ENCODE assay signal across 16 cellular contexts in genomic region chr9:120735009-120735408, GRCh38. TPM values are rescaled to one million over a fixed set of nuclear protein-coding genes. Genes with fewer than 3 reads are reported as not detected.
DNase-seq lines count a peak whose midpoint lies in the region; ATAC-seq and TF ChIP-seq lines count a peak whose summit lies in the region.
"Had no signal": no experiment of that assay in that cellular context is flagged by ENCODE, and none has a peak within 500 bp of the region (broad histone marks: within the 10 kb centered on the region; RNA-seq: fewer than 3 reads in every experiment).

No MANE protein-coding gene starts in this region.

- TF ChIP-seq EP300 in SK-N-SH (IDR thresholded peaks at IDR 0.05; ENCODE audit: borderline replicate concordance in 1 of 2, low read depth in 1 of 2, low read length in 1 of 2) = no peak

- H3K4me3 Mint-ChIP-seq in stimulated activated memory B cell treated with anti-CD40 and anti-IgM and Interleukin-4, amounts not matched to agents 10 μg/mL and 1 μg/mL and 100 μg/mL, for 72 hours = no peak overlapping the region
- H3K4me3 Mint-ChIP-seq: CD4-positive, alpha-beta memory T cell; central memory CD8-positive, alpha-beta T cell had no signal

- no peak for TF ChIP-seq CTCF in SK-N-SH (IDR thresholded peaks at IDR 0.05)
- TF ChIP-seq CTCF in cardiac muscle cell (IDR thresholded peaks at IDR 0.05; ENCODE audit: low read depth, low read length) = no peak

- H3K4me2 ChIP-seq in SK-N-SH = no peak overlapping the region

- H3K9me3 Mint-ChIP-seq in stimulated activated memory B cell treated with anti-CD40 and anti-IgM and Interleukin-4, amounts not matched to agents 10 μg/mL and 1 μg/mL and 100 μg/mL, for 72 hours = no peaks in the 10 kb centered on the region
- H3K9me3 Mint-ChIP-seq: CD4-positive, alpha-beta memory T cell; central memory CD8-positive, alpha-beta T cell had no signal

- H3K9me3 ChIP-seq in SK-N-SH (no peaks in the 10 kb centered on the region), cardiac muscle cell (ENCODE audit: low read depth) (no peaks in the 10 kb centered on the region)

- WGBS in SK-N-SH (ENCODE audit: low lambda C conversion rate) = 37% methylated on average over 2 of the region's 2 CpGs

- POLR2A ChIA-PET in SK-N-SH (lab: Yijun Ruan, JAX) = no interaction called here

- no peak overlapping the region for H2AFZ ChIP-seq in SK-N-SH (ENCODE audit: low read depth)

- H3K4me1 ChIP-seq in SK-N-SH (ENCODE audit: control insufficient read depth in 1 of 2, insufficient read depth in 2 of 2, low read depth in 1 of 2, low read length in 1 of 2) (peaks cover 0 to 14% of the 10 kb centered on the region in 2 experiments; a peak in 1 of 4 replicates), cardiac muscle cell (ENCODE audit: low read depth) (peaks cover 4% of the 10 kb centered on the region)

- H3K4me3 ChIP-seq in SK-N-SH (ENCODE audit: low read depth in 2 of 2, low read length in 1 of 2) (no peak overlapping the region), cardiac muscle cell (no peak overlapping the region)

- no peaks in the 10 kb centered on the region for H3K79me2 ChIP-seq in SK-N-SH (ENCODE audit: insufficient read depth)

- ATAC-seq in GM18867 (IDR thresholded peaks at IDR 0.05; ENCODE audit: unreplicated experiment) = peak; percentile 10
- peak; percentile 16 for ATAC-seq in stimulated activated memory B cell treated with anti-CD40 and anti-IgM and Interleukin-4, amounts not matched to agents 10 μg/mL and 1 μg/mL and 100 μg/mL, for 72 hours
- no peak for ATAC-seq in GM18909 (IDR thresholded peaks at IDR 0.05; ENCODE audit: poor library complexity, unreplicated experiment)
- no peak for ATAC-seq in GM19035 (IDR thresholded peaks at IDR 0.05; ENCODE audit: unreplicated experiment)
- no peak for ATAC-seq in GM18861 (IDR thresholded peaks at IDR 0.05; ENCODE audit: unreplicated experiment)
- ATAC-seq: esophagus mucosa, HCT116 had no signal

- no peaks in the 10 kb centered on the region for H3K27me3 ChIP-seq in SK-N-SH (ENCODE audit: insufficient read depth)
- H3K27me3 ChIP-seq in cardiac muscle cell = no peaks in the 10 kb centered on the region

- peaks cover 26% of the 10 kb centered on the region for H3K4me1 Mint-ChIP-seq in stimulated activated memory B cell treated with anti-CD40 and anti-IgM and Interleukin-4, amounts not matched to agents 10 μg/mL and 1 μg/mL and 100 μg/mL, for 72 hours
- H3K4me1 Mint-ChIP-seq: central memory CD8-positive, alpha-beta T cell had no signal

- H3K27ac ChIP-seq in SK-N-SH (ENCODE audit: low read depth in 2 of 2, low read length in 1 of 2) (peak overlapping the region in 1 of 2 experiments; percentile 12; a peak in 2 of 4 replicates), cardiac muscle cell (no peak overlapping the region)

- no peaks in the 10 kb centered on the region for H3K9me2 ChIP-seq in SK-N-SH

- no peak for TF ChIP-seq RAD21 in SK-N-SH (IDR thresholded peaks at IDR 0.05; ENCODE audit: low read length)

- H3K36me3 Mint-ChIP-seq in stimulated activated memory B cell treated with anti-CD40 and anti-IgM and Interleukin-4, amounts not matched to agents 10 μg/mL and 1 μg/mL and 100 μg/mL, for 72 hours = no peaks in the 10 kb centered on the region
- H3K36me3 Mint-ChIP-seq: CD4-positive, alpha-beta memory T cell had no signal

- CTCF ChIA-PET in SK-N-SH (lab: Yijun Ruan, JAX) = interaction anchor here (2.6 kb wide), 1 partner anchor 115 kb away, joined by 9 read pairs; no protein-coding TSS in a partner anchor

- no peaks in the 10 kb centered on the region for H3K36me3 ChIP-seq in SK-N-SH (replicated peaks in 1 of 2; ENCODE audit: control insufficient read depth in 1 of 2, insufficient read depth in 2 of 2, low read length in 1 of 2)
- no peaks in the 10 kb centered on the region for H3K36me3 ChIP-seq in cardiac muscle cell

- H3F3A ChIP-seq in SK-N-SH (replicated peaks; ENCODE audit: insufficient read depth) = no peaks in the 10 kb centered on the region

- H4K20me1 ChIP-seq in SK-N-SH (ENCODE audit: insufficient read depth) = no peaks in the 10 kb centered on the region

- DNase-seq in SK-N-SH (no peak), cardiac muscle cell (ENCODE audit: low read depth in 1 of 2, low spot score in 1 of 2) (peak; percentile 39 to 63), SW480 (ENCODE audit: low spot score) (no peak)
- DNase-seq: activated naive CD4-positive, alpha-beta T cell treated with anti-CD3 and anti-CD28 coated beads, Interleukin-2, amount 50 U/mL, for 16 hours; CD4-positive, alpha-beta memory T cell; NCI-H1048; NCI-H226; RPMI8226 had no signal

- peak overlapping the region; percentile 23 for H3K27ac Mint-ChIP-seq in stimulated activated memory B cell treated with anti-CD40 and anti-IgM and Interleukin-4, amounts not matched to agents 10 μg/mL and 1 μg/mL and 100 μg/mL, for 72 hours

- no peaks in the 10 kb centered on the region for H3K27me3 Mint-ChIP-seq in stimulated activated memory B cell treated with anti-CD40 and anti-IgM and Interleukin-4, amounts not matched to agents 10 μg/mL and 1 μg/mL and 100 μg/mL, for 72 hours
- H3K27me3 Mint-ChIP-seq: CD4-positive, alpha-beta memory T cell; central memory CD8-positive, alpha-beta T cell had no signal

- H3K9ac ChIP-seq in SK-N-SH = no peak overlapping the region

TF ChIP-seq in SK-N-SH, 30 proteins besides CTCF, POLR2A, EP300 and RAD21:
- peak; percentile 14; the same call in 1 of the 2 replicates for TF ChIP-seq TCF12 (IDR thresholded peaks at IDR 0.05)
- TF ChIP-seq RFX5 (IDR thresholded peaks at IDR 0.05; ENCODE audit: low read length) = no peak; the same call in 1 of the 2 replicates
- no peak for TF ChIP-seq NFIC (IDR thresholded peaks at IDR 0.05; ENCODE audit: borderline replicate concordance)
TF ChIP-seq in SK-N-SH: peak in this region for 1.

RNA-seq across cellular contexts. Expression of gene MEGF9, which starts 20.7 kb away (rescaled TPM):
- 1.8 and 2.2 TPM in 2 replicates for polyA plus RNA-seq in SK-N-SH (2012; rRNA removed)
- 3.1 and 3.3 TPM in 2 replicates for polyA plus RNA-seq in SK-N-SH (2012; cell fraction: cytosol; rRNA removed)
- 1.00 and 1.5 TPM in 2 replicates for polyA plus RNA-seq in SK-N-SH (2012; cell fraction: nucleus; rRNA removed)
- 1.4 and 1.8 TPM in 2 replicates for total RNA-seq in cardiac muscle cell
- 0.60 and 1.7 TPM in 2 replicates for polyA plus RNA-seq in cardiac muscle cell

RNA-seq across cellular contexts. Expression of gene FBXW2, which starts 58.2 kb away (rescaled TPM):
- 40.1 and 47.6 TPM in 2 replicates for polyA plus RNA-seq in SK-N-SH (2012; rRNA removed)
- 50.2 and 51.7 TPM in 2 replicates for polyA plus RNA-seq in SK-N-SH (2012; cell fraction: cytosol; rRNA removed)
- 30.3 and 51.1 TPM in 2 replicates for polyA plus RNA-seq in SK-N-SH (2012; cell fraction: nucleus; rRNA removed)
- 32.9 and 45.5 TPM in 2 replicates for total RNA-seq in cardiac muscle cell
- polyA plus RNA-seq in cardiac muscle cell = 36.5 and 38.3 TPM in 2 replicates

Comparison
In these comparisons a context has a peak if more than half of its experiments do, and no peak if none do; other contexts are left out.
1. ATAC-seq: peak in GM18867 (single experiment) and stimulated activated memory B cell treated with anti-CD40 and anti-IgM and Interleukin-4, amounts not matched to agents 10 μg/mL and 1 μg/mL and 100 μg/mL, for 72 hours (single experiment); none in GM18909 (single experiment), GM19035 (single experiment) and GM18861 (single experiment).
2. DNase-seq: peak in cardiac muscle cell (2 of 2); none in SK-N-SH (single experiment) and SW480 (single experiment).